ENCODE assay signal across 15 cellular contexts in genomic region chr3:170043506-170043905, GRCh38. TPM values are rescaled to one million over a fixed set of nuclear protein-coding genes. Genes with fewer than 3 reads are reported as not detected.
"Had no signal": no experiment of that assay in that cellular context is flagged by ENCODE, and none has a peak within 500 bp of the region (broad histone marks: within the 10 kb centered on the region; RNA-seq: fewer than 3 reads in every experiment).

No MANE protein-coding gene starts in this region.

- H3K4me3 Mint-ChIP-seq: activated CD8-positive, alpha-beta T cell treated with anti-CD3 and anti-CD28 coated beads for 36 hours; nephron progenitor cell; T-helper 2 cell treated with Interferon-gamma antibody and Interleukin-4, amounts not matched to agents 5 μg/mL and 100 μg/mL, for 36 hours had no signal

- DNase-seq: activated CD8-positive, alpha-beta memory T cell treated with anti-CD3 and anti-CD28 coated beads, Interleukin-2, amount 50 U/mL, for 4 hours; activated CD8-positive, alpha-beta T cell treated with anti-CD3 and anti-CD28 coated beads for 36 hours; activated naive CD4-positive, alpha-beta T cell; esophagus squamous epithelium; heart left ventricle; nephron progenitor cell; sigmoid colon; stimulated activated CD4-positive, alpha-beta T cell treated with anti-CD3 and anti-CD28 coated beads, Interleukin-2, amount 100 ng/mL, for 24 hours; stimulated activated naive CD8-positive, alpha-beta T cell treated with anti-CD3 and anti-CD28 coated beads, Interleukin-15, Interleukin-2, amounts not matched to agents 100 U/mL and 50 U/mL, for 24 hours; upper lobe of right lung had no signal

- H3K27ac Mint-ChIP-seq: activated CD8-positive, alpha-beta T cell treated with anti-CD3 and anti-CD28 coated beads for 36 hours; nephron progenitor cell; T-helper 2 cell treated with Interferon-gamma antibody and Interleukin-4, amounts not matched to agents 5 μg/mL and 100 μg/mL, for 36 hours had no signal

- H3K9me3 ChIP-seq: esophagus squamous epithelium, heart left ventricle, sigmoid colon, upper lobe of right lung had no signal

- H3K27ac ChIP-seq: cardiac muscle cell, esophagus squamous epithelium, heart left ventricle, sigmoid colon, upper lobe of right lung had no signal

- H3K27me3 ChIP-seq: upper lobe of right lung had no signal

- FAIRE-seq: colon, frontal cortex, islet of Langerhans had no signal

- H3K4me3 ChIP-seq: cardiac muscle cell, esophagus squamous epithelium, heart left ventricle, sigmoid colon, upper lobe of right lung had no signal

- H3K9me3 Mint-ChIP-seq: activated CD8-positive, alpha-beta T cell treated with anti-CD3 and anti-CD28 coated beads for 36 hours; T-helper 2 cell treated with Interferon-gamma antibody and Interleukin-4, amounts not matched to agents 5 μg/mL and 100 μg/mL, for 36 hours had no signal

- H3K36me3 ChIP-seq: cardiac muscle cell, esophagus squamous epithelium, heart left ventricle, sigmoid colon, upper lobe of right lung had no signal

- ATAC-seq: activated CD8-positive, alpha-beta T cell treated with anti-CD3 and anti-CD28 coated beads for 36 hours; stimulated activated naive CD8-positive, alpha-beta T cell treated with anti-CD3 and anti-CD28 coated beads, Interleukin-15, Interleukin-2, amounts not matched to agents 100 U/mL and 50 U/mL, for 24 hours had no signal

RNA-seq across cellular contexts. Expression of gene GPR160, which starts 5.7 kb away (rescaled TPM):
- total RNA-seq: cardiac muscle cell had no signal
